ENCODE assay signal across 8 cellular contexts in the genomic region with DNA sequence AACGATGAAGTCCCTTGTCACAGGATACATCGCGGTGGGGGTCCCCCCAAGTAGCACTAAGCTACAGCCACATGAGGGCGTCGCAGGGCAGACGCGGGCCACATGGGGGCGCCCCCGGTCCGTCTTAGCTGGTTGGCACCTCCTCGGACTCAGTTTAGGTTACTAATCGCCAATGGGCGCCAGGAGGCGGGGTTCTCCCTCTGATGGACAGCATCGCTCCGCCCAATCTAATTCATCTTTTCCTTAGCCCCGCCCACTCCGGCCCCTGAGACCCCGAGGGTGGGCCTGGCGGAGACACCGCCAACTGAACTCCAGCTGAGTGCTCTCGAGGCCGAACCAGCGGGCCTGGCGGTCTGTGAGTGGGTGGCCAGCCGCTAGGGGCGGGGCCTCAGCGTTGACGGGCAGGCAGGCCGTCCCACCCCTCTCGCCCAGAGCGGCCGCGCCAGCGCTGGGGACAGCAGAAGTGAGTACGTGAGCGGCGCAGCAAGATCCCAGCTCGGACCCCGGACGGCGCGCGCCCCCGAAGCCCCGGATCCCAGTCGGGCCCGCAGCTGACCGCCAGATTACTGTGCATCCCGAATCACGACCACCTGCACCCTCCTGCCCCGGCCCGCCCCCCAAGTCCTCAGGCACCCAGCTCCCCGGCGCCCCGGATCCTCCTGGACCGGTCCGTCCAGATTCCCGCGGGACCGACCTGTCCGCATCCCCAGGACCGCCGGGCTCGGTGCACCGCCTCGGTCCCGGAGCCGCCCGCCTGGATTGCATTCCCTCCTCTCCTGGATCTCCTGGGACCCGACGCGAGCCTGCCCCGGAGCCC.
DNase-seq lines count a peak whose midpoint lies in the region; ATAC-seq and TF ChIP-seq lines count a peak whose summit lies in the region.

A gene (plus strand): TSS at position 457 of the 817 bp plus-strand sequence. CDS start 451 bp downstream, outside the sequence.

- peak; percentile 99 for TF ChIP-seq CTCF in AG10803 (conservative IDR thresholded peaks at IDR 0.05; ENCODE audit: low read length)

- peak within 1 kb of the TSS; percentile 75 for H3K4me3 ChIP-seq in AG10803 (ENCODE audit: low read length)

- DNase-seq in AG10803 (ENCODE audit: low read depth) (peak; percentile 99), NCI-H446 (lab: John Stamatoyannopoulos, UW) (peak; percentile 95 to 99), cerebellar cortex (ENCODE audit: low spot score) (peak; percentile 100), inferior parietal cortex (ENCODE audit: extremely low spot score) (peak; percentile 98), smooth muscle cell of the brain vasculature (ENCODE audit: low read depth, low spot score) (peak; percentile 98)

- ATAC-seq in GM19043 (IDR thresholded peaks at IDR 0.05; ENCODE audit: low read depth, unreplicated experiment) (peak; percentile 85), HG03378 (IDR thresholded peaks at IDR 0.05; ENCODE audit: unreplicated experiment) (peak; percentile 87)
- ATAC-seq in activated CD4-positive, CD25-positive, alpha-beta regulatory T cell treated with anti-CD3 and anti-CD28 coated beads, Interleukin-2, amount 50 U/mL, for 24 hours, result peak; percentile 80 to 82

Comparison
In these comparisons a context has a peak if more than half of its experiments do, and no peak if none do; other contexts are left out.
1. Peak in every context shown above with its lines: DNase-seq, ATAC-seq and H3K4me3 ChIP-seq.